Comparison of ENCODE assay signal across 8 cellular contexts in the genomic region with DNA sequence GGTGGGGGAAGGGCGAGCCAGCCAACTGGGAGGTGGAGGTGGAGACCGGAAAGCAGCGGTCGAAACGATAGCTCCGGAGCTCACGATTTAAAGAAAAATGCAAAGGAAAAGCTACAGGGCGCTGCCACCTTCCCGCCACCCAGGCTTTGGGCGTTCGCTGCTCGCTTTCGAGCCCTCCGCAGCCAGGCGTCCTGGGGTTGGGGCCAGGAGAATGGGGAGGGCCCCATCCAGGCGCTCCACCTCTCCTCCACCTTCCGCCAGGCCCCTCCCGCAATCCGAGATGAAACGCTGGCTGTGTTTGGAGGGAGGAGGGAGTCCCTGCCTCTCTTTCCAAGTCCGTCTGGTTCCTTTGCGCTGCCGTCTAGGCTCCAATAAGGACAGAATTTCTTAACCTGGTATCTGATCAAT. TPM values are rescaled to one million over a fixed set of nuclear protein-coding genes. Genes with fewer than 3 reads are reported as not detected.
DNase-seq lines count a peak whose midpoint lies in the region; ATAC-seq and TF ChIP-seq lines count a peak whose summit lies in the region.

No MANE protein-coding gene starts in this region.

- H3K4me2 ChIP-seq in neuronal stem cell (ENCODE audit: insufficient read depth, low read length, poor library complexity, severe bottlenecking): peak overlapping the region; percentile 99

- H3K4me1 Mint-ChIP-seq in Caco-2 (ENCODE audit: low read depth, unreplicated experiment) (peaks cover 6% of the 10 kb centered on the region), WTC11 (peaks cover 23% of the 10 kb centered on the region)

- H3K27ac Mint-ChIP-seq in Caco-2 (ENCODE audit: unreplicated experiment) (peak overlapping the region; percentile 53), WTC11 (peak overlapping the region; percentile 98)

- no peak overlapping the region for H2BK120ac ChIP-seq in neuronal stem cell (ENCODE audit: low read depth, low read length)

- H3K27me3 ChIP-seq in Caco-2 (replicated peaks; ENCODE audit: control insufficient read depth, insufficient read depth, low read length) (peaks cover 4% of the 10 kb centered on the region), neuronal stem cell (ENCODE audit: control insufficient read depth in 3 of 3, insufficient read depth in 3 of 3, low read depth in 1 of 3, low read length in 3 of 3) (peaks cover 3 to 29% (median 5%) of the 10 kb centered on the region in 3 experiments)

- H3K4me3 ChIP-seq in Caco-2 (ENCODE audit: low read depth, low read length) (peak overlapping the region; percentile 44), neuronal stem cell (ENCODE audit: low read length in 2 of 2) (peak overlapping the region; percentile 60 to 76)

- intact Hi-C loops in Caco-2 (cut with micrococcal nuclease; ENCODE audit: unreplicated experiment): loop anchor here (2.0 to 5.0 kb wide), 7 partner anchors 96 to 501 kb away; partner anchors contain the start of gene CAPRIN1

- no peak overlapping the region for H2AK5ac ChIP-seq in neuronal stem cell (ENCODE audit: low read depth, low read length)

- H2BK15ac ChIP-seq in neuronal stem cell (ENCODE audit: low read length): peak overlapping the region; percentile 38

- no CpG with 5 or more reads among the region's 23 CpGs for WGBS in neuronal stem cell (ENCODE audit: extremely low coverage in 2 of 2, insufficient read length in 2 of 2, insufficient replicate concordance in 1 of 2), 2 donors

- TF ChIP-seq CTCF in Caco-2 (IDR thresholded peaks at IDR 0.05; ENCODE audit: insufficient read depth in 1 of 2, low read depth in 1 of 2, low read length in 1 of 2, severe bottlenecking in 1 of 2, unreplicated experiment in 1 of 2) (no peak), WTC11 (IDR thresholded peaks at IDR 0.05) (no peak)

- CTCF ChIA-PET in Caco-2 (lab: Charles Lee): interaction anchor here (0.6 to 3.6 kb wide), 10 partner anchors 13 to 362 kb away, joined by 3 to 60 read pairs (median 3); no protein-coding TSS in a partner anchor
- CTCF ChIA-PET in WTC11 (lab: Charles Lee): interaction anchor here (0.5 to 6.0 kb wide), 31 partner anchors 8 to 550 kb away, joined by 3 to 236 read pairs (median 5); partner anchors contain the start of gene NAT10

- no peaks in the 10 kb centered on the region for H3K79me1 ChIP-seq in neuronal stem cell (ENCODE audit: low read depth, low read length)

- H2BK12ac ChIP-seq in neuronal stem cell (ENCODE audit: low read length): no peak overlapping the region

- POLR2A ChIA-PET in Caco-2 (lab: Charles Lee) (no interaction called here), WTC11 (lab: Charles Lee) (interaction anchor here (1.0 to 3.5 kb wide), 9 partner anchors 17 to 186 kb away, joined by 3 to 33 read pairs (median 4); no protein-coding TSS in a partner anchor)

- no peak overlapping the region for H2BK5ac ChIP-seq in neuronal stem cell (ENCODE audit: low read length)

- peak overlapping the region; percentile 98 for H2AFZ ChIP-seq in neuronal stem cell (ENCODE audit: low read length)

- H3K27me3 Mint-ChIP-seq in Caco-2 (ENCODE audit: insufficient read depth, unreplicated experiment): peaks cover 13% of the 10 kb centered on the region
- H3K27me3 Mint-ChIP-seq in WTC11 (ENCODE audit: low read depth): peaks cover 42% of the 10 kb centered on the region

- H3K9me3 ChIP-seq in Caco-2: no peaks in the 10 kb centered on the region
- no peaks in the 10 kb centered on the region for H3K9me3 ChIP-seq in neuronal stem cell (replicated peaks in 1 of 2; ENCODE audit: control insufficient read depth in 2 of 2, insufficient read depth in 1 of 2, low read depth in 1 of 2, low read length in 2 of 2)

- no peak overlapping the region for H4K91ac ChIP-seq in neuronal stem cell (ENCODE audit: low read depth, low read length, poor library complexity)

- H3K36me3 Mint-ChIP-seq in Caco-2 (ENCODE audit: insufficient read depth, unreplicated experiment) (peaks cover 5% of the 10 kb centered on the region), WTC11 (no peaks in the 10 kb centered on the region)

- H3K4me1 ChIP-seq in Caco-2 (peaks cover 7% of the 10 kb centered on the region; the same call in 1 of the 2 replicates), neuronal stem cell (ENCODE audit: control insufficient read depth in 2 of 2, insufficient read depth in 1 of 2, low read depth in 1 of 2, low read length in 2 of 2) (peaks cover 15 to 18% of the 10 kb centered on the region in 2 donors)

- no peak overlapping the region for H3K9ac ChIP-seq in neuronal stem cell (ENCODE audit: low read depth, low read length, poor library complexity)

- H3K36me3 ChIP-seq in Caco-2 (ENCODE audit: control insufficient read depth, insufficient read depth, low read length) (no peaks in the 10 kb centered on the region), neuronal stem cell (replicated peaks in 1 of 2; ENCODE audit: control insufficient read depth in 2 of 2, insufficient read depth in 2 of 2, low read length in 2 of 2) (no peaks in the 10 kb centered on the region)

- H3K18ac ChIP-seq in neuronal stem cell (ENCODE audit: low read length): peak overlapping the region; percentile 93

- H3K4ac ChIP-seq in neuronal stem cell (ENCODE audit: low read length): no peak overlapping the region

- peak overlapping the region; percentile 44 for H3K23ac ChIP-seq in neuronal stem cell (ENCODE audit: low read depth, low read length, poor library complexity)

- ATAC-seq in GM21526 (IDR thresholded peaks at IDR 0.05; ENCODE audit: low FRiP score, unreplicated experiment) (peak; percentile 4), WTC11 (peak; percentile 41)

- DNase-seq in Caco-2 (peak; percentile 72 to 81), NCI-H1105 treated with DMSO at 0.1 percent for 48 hours (lab: John Stamatoyannopoulos, UW) (peak; percentile 80), WTC11 (ENCODE audit: low spot score) (peak; percentile 65), foreskin melanocyte (peak; percentile 62), neuronal stem cell (ENCODE audit: low spot score) (peak; percentile 67), cerebellum (ENCODE audit: low spot score) (no peak), CD1c-positive myeloid dendritic cell (ENCODE audit: extremely low spot score) (no peak)

- no peak overlapping the region for H4K8ac ChIP-seq in neuronal stem cell (ENCODE audit: low read depth, low read length)

- H3K14ac ChIP-seq in neuronal stem cell (ENCODE audit: low read length): no peak overlapping the region

- BruUV-seq in Caco-2 (replicated peaks; lab: Mats Ljungman, UMichigan): no TSS peak

- H3K9me3 Mint-ChIP-seq in Caco-2 (ENCODE audit: unreplicated experiment) (no peaks in the 10 kb centered on the region), WTC11 (no peaks in the 10 kb centered on the region)

- H3K4me3 Mint-ChIP-seq in Caco-2 (ENCODE audit: unreplicated experiment): peak overlapping the region; percentile 75
- peak overlapping the region; percentile 85 for H3K4me3 Mint-ChIP-seq in WTC11

- H3K27ac ChIP-seq in neuronal stem cell (replicated peaks; ENCODE audit: low read length): no peak overlapping the region

TF ChIP-seq in WTC11, 78 proteins besides CTCF, POLR2A, EP300 and RAD21 (continues in another document):
- TF ChIP-seq, protein P1, sequence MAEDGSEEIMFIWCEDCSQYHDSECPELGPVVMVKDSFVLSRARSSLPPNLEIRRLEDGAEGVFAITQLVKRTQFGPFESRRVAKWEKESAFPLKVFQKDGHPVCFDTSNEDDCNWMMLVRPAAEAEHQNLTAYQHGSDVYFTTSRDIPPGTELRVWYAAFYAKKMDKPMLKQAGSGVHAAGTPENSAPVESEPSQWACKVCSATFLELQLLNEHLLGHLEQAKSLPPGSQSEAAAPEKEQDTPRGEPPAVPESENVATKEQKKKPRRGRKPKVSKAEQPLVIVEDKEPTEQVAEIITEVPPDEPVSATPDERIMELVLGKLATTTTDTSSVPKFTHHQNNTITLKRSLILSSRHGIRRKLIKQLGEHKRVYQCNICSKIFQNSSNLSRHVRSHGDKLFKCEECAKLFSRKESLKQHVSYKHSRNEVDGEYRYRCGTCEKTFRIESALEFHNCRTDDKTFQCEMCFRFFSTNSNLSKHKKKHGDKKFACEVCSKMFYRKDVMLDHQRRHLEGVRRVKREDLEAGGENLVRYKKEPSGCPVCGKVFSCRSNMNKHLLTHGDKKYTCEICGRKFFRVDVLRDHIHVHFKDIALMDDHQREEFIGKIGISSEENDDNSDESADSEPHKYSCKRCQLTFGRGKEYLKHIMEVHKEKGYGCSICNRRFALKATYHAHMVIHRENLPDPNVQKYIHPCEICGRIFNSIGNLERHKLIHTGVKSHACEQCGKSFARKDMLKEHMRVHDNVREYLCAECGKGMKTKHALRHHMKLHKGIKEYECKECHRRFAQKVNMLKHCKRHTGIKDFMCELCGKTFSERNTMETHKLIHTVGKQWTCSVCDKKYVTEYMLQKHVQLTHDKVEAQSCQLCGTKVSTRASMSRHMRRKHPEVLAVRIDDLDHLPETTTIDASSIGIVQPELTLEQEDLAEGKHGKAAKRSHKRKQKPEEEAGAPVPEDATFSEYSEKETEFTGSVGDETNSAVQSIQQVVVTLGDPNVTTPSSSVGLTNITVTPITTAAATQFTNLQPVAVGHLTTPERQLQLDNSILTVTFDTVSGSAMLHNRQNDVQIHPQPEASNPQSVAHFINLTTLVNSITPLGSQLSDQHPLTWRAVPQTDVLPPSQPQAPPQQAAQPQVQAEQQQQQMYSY (CRISPR knock-in tag; IDR thresholded peaks at IDR 0.05): 0 out of 2 replicates have a peak, but pooled peaks have one; percentile 7
- no peak for TF ChIP-seq TEAD1 (CRISPR knock-in tag; IDR thresholded peaks at IDR 0.05)
- TF ChIP-seq, protein P2, sequence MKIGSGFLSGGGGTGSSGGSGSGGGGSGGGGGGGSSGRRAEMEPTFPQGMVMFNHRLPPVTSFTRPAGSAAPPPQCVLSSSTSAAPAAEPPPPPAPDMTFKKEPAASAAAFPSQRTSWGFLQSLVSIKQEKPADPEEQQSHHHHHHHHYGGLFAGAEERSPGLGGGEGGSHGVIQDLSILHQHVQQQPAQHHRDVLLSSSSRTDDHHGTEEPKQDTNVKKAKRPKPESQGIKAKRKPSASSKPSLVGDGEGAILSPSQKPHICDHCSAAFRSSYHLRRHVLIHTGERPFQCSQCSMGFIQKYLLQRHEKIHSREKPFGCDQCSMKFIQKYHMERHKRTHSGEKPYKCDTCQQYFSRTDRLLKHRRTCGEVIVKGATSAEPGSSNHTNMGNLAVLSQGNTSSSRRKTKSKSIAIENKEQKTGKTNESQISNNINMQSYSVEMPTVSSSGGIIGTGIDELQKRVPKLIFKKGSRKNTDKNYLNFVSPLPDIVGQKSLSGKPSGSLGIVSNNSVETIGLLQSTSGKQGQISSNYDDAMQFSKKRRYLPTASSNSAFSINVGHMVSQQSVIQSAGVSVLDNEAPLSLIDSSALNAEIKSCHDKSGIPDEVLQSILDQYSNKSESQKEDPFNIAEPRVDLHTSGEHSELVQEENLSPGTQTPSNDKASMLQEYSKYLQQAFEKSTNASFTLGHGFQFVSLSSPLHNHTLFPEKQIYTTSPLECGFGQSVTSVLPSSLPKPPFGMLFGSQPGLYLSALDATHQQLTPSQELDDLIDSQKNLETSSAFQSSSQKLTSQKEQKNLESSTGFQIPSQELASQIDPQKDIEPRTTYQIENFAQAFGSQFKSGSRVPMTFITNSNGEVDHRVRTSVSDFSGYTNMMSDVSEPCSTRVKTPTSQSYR (CRISPR knock-in tag; IDR thresholded peaks at IDR 0.05): 0 out of 2 replicates have a peak, but pooled peaks have one; percentile 2

RNA-seq across cellular contexts. Expression of gene ABTB2, which starts 0.5 kb away (rescaled TPM):
- total RNA-seq in Caco-2 (2022): 2.9 and 3.6 TPM in 2 replicates
- total RNA-seq in WTC11 (2021): 7.9 to 12.8 TPM (median 8.4 TPM) in 3 replicates
- polyA plus RNA-seq in neuronal stem cell (2013, experiment 1 of 2): 0.89 TPM
- 0.94 TPM for polyA plus RNA-seq in neuronal stem cell (2013, experiment 2 of 2)
- 12.3 TPM for total RNA-seq in cerebellum

Comparison
In these comparisons a context has a peak if more than half of its experiments do, and no peak if none do; other contexts are left out.
1. DNase-seq: peak in Caco-2 (2 of 2), NCI-H1105 treated with DMSO at 0.1 percent for 48 hours (single experiment), WTC11 (single experiment), foreskin melanocyte (single experiment) and neuronal stem cell (single experiment); none in cerebellum (single experiment) and CD1c-positive myeloid dendritic cell (single experiment).